In genomic region chr15:82749951-82750830, GRCh38 we compare ENCODE assay signal across 8 cellular contexts. TPM values are rescaled to one million over a fixed set of nuclear protein-coding genes. Genes with fewer than 3 reads are reported as not detected.
DNase-seq lines count a peak whose midpoint lies in the region; ATAC-seq and TF ChIP-seq lines count a peak whose summit lies in the region.

No MANE protein-coding gene starts in this region.

- H3F3A ChIP-seq in PC-3 (ENCODE audit: low read length, unreplicated experiment), result no peaks in the 10 kb centered on the region

- H3K79me2 ChIP-seq in PC-3 (ENCODE audit: low read length), result peaks cover 53% of the 10 kb centered on the region

- intact Hi-C loops in PC-3 (cut with micrococcal nuclease), result loop anchor here (2.0 to 5.0 kb wide), 2 partner anchors 57 to 83 kb away; partner anchors contain the start of genes FSD2 and WHAMM

- DNase-seq in DMS153 treated with DMSO at 0.1 percent for 48 hours (lab: John Stamatoyannopoulos, UW; ENCODE audit: unreplicated experiment), result peak; percentile 36
- DNase-seq in Jurkat, Clone E6-1 (ENCODE audit: low read depth, low spot score), result peak; percentile 87
- DNase-seq in PC-3, result peak; percentile 95
- DNase-seq in activated T-cell treated with anti-CD3 and anti-CD28 coated beads, Interleukin-2, amount 50 U/mL, for 24 hours, result peak; percentile 89
- DNase-seq in erythroblast (lab: John Stamatoyannopoulos, UW), result peak; percentile 89 to 90
- peak; percentile 70 to 71 for DNase-seq in stimulated activated CD8-positive, alpha-beta memory T cell treated with anti-CD3 and anti-CD28 coated beads, Interleukin-4, amount 100 ng/mL, for 4 hours (ENCODE audit: low read depth in 2 of 2, low spot score in 1 of 2)

- no peaks in the 10 kb centered on the region for H3K27me3 Mint-ChIP-seq in activated T-cell treated with anti-CD3 and anti-CD28 coated beads, Interleukin-2, amount 50 U/mL, for 24 hours

- BruUV-seq in PC-3 (replicated peaks; lab: Mats Ljungman, UMichigan), result TSS peak; percentile 98

- H3K27ac ChIP-seq in PC-3 (ENCODE audit: low read length) (peak overlapping the region; percentile 64), mucosa of rectum (ENCODE audit: low read depth in 2 of 2, low read length in 2 of 2) (peak overlapping the region; percentile 73 to 87)

- ATAC-seq in GM21619 (IDR thresholded peaks at IDR 0.05; ENCODE audit: unreplicated experiment) (peak; percentile 91), PC-3 (peak; percentile 97)

- H3K36me3 ChIP-seq in PC-3 (ENCODE audit: low read depth, low read length), result peaks cover 17% of the 10 kb centered on the region
- H3K36me3 ChIP-seq in mucosa of rectum (ENCODE audit: control insufficient read depth in 2 of 2, insufficient read depth in 2 of 2, low read length in 2 of 2), result peaks cover 10 to 17% of the 10 kb centered on the region in 2 donors

- no peaks in the 10 kb centered on the region for H3K9me3 Mint-ChIP-seq in activated T-cell treated with anti-CD3 and anti-CD28 coated beads, Interleukin-2, amount 50 U/mL, for 24 hours

- H3K27me3 ChIP-seq in PC-3 (ENCODE audit: low read length) (no peaks in the 10 kb centered on the region), mucosa of rectum (ENCODE audit: control insufficient read depth in 2 of 2, insufficient read depth in 2 of 2, low read length in 2 of 2) (no peaks in the 10 kb centered on the region)

- H3K36me3 Mint-ChIP-seq in activated T-cell treated with anti-CD3 and anti-CD28 coated beads, Interleukin-2, amount 50 U/mL, for 24 hours (ENCODE audit: low read depth), result peaks cover 59% of the 10 kb centered on the region

- H3K9me2 ChIP-seq in PC-3 (replicated peaks; ENCODE audit: low read length), result no peaks in the 10 kb centered on the region

- peak overlapping the region; percentile 94 for H3K4me3 Mint-ChIP-seq in activated T-cell treated with anti-CD3 and anti-CD28 coated beads, Interleukin-2, amount 50 U/mL, for 24 hours

- H2AFZ ChIP-seq in PC-3 (ENCODE audit: low read length), result peak overlapping the region; percentile 77

- peaks cover 16% of the 10 kb centered on the region for H3K4me1 ChIP-seq in PC-3 (ENCODE audit: insufficient read depth, low read length)
- H3K4me1 ChIP-seq in mucosa of rectum (ENCODE audit: control insufficient read depth in 2 of 2, insufficient read depth in 2 of 2, low read length in 2 of 2), result peaks cover 9 to 10% of the 10 kb centered on the region in 2 donors

- peak overlapping the region; percentile 96 for H3K27ac Mint-ChIP-seq in activated T-cell treated with anti-CD3 and anti-CD28 coated beads, Interleukin-2, amount 50 U/mL, for 24 hours

- H4K20me1 ChIP-seq in PC-3 (ENCODE audit: low read length), result 0 out of 2 replicates have a peak, but pooled peaks cover 8% of the 10 kb centered on the region

- TF ChIP-seq CTCF in PC-3 (conservative IDR thresholded peaks at IDR 0.05; ENCODE audit: low read depth, low read length), result no peak

- POLR2A ChIA-PET in PC-3 (lab: Charles Lee; ENCODE audit: unreplicated experiment), result interaction anchor here (0.5 to 1.0 kb wide), 4 partner anchors 11 to 114 kb away, joined by 3 to 13 read pairs (median 5); no protein-coding TSS in a partner anchor

- peaks cover 47% of the 10 kb centered on the region for H3K4me1 Mint-ChIP-seq in activated T-cell treated with anti-CD3 and anti-CD28 coated beads, Interleukin-2, amount 50 U/mL, for 24 hours (ENCODE audit: low read depth)

- H3K9me3 ChIP-seq in PC-3 (ENCODE audit: low read length) (no peaks in the 10 kb centered on the region), mucosa of rectum (ENCODE audit: control insufficient read depth in 2 of 2, low read length in 2 of 2) (no peaks in the 10 kb centered on the region)

- peak overlapping the region; percentile 97 for H3K4me3 ChIP-seq in Jurkat, Clone E6-1 (ENCODE audit: low read length)
- H3K4me3 ChIP-seq in PC-3 (ENCODE audit: low read length), result peak overlapping the region; percentile 92
- H3K4me3 ChIP-seq in mucosa of rectum (ENCODE audit: low read length in 2 of 2), result peak overlapping the region; percentile 91 to 96

- CTCF ChIA-PET in PC-3 (lab: Charles Lee), result interaction anchor here (0.6 to 1.0 kb wide), 3 partner anchors 61 to 261 kb away, joined by 4 to 6 read pairs (median 4); partner anchors contain the start of gene C15orf40

- peak overlapping the region; percentile 85 for H3K4me2 ChIP-seq in PC-3 (ENCODE audit: low read length)

- H3K9ac ChIP-seq in PC-3 (ENCODE audit: low read length) (peak overlapping the region; percentile 96), mucosa of rectum (ENCODE audit: low read depth in 1 of 2, low read length in 2 of 2) (peak overlapping the region; percentile 82 to 96)

- TF ChIP-seq POLR2A in erythroblast (IDR thresholded peaks at IDR 0.05; ENCODE audit: low read length), result peak; percentile 94

RNA-seq across cellular contexts. Expression of gene AP3B2, which starts 40.5 kb away (rescaled TPM):
- polyA plus RNA-seq in Jurkat, Clone E6-1 (2012; ENCODE audit: insufficient read depth, insufficient read length), result 9.2 TPM
- 0.47 TPM in 1 of 2 replicates, not detected in the other for total RNA-seq in PC-3 (2014; rRNA removed)

RNA-seq across cellular contexts. Expression of gene FSD2, which starts 55.7 kb away (rescaled TPM):
- not detected for polyA plus RNA-seq in Jurkat, Clone E6-1 (2012; ENCODE audit: insufficient read depth, insufficient read length)
- not detected in 2 replicates for total RNA-seq in PC-3 (2014; rRNA removed)

RNA-seq across cellular contexts. Expression of gene WHAMM, which starts 59.2 kb away (rescaled TPM):
- 9.3 TPM for polyA plus RNA-seq in Jurkat, Clone E6-1 (2012; ENCODE audit: insufficient read depth, insufficient read length)
- total RNA-seq in PC-3 (2014; rRNA removed), result 4.5 and 4.6 TPM in 2 replicates

Comparison
In these comparisons a context has a peak if more than half of its experiments do, and no peak if none do; other contexts are left out.
1. Peak in every context shown above with its lines: DNase-seq, ATAC-seq, H3K4me3 ChIP-seq and H3K27ac ChIP-seq.
2. DNase-seq: peak in every context shown above with its lines; median percentile 95 in PC-3; 90 in erythroblast; 89 in activated T-cell treated with anti-CD3 and anti-CD28 coated beads, Interleukin-2, amount 50 U/mL, for 24 hours; 87 in Jurkat, Clone E6-1; 70 in stimulated activated CD8-positive, alpha-beta memory T cell treated with anti-CD3 and anti-CD28 coated beads, Interleukin-4, amount 100 ng/mL, for 4 hours; 36 in DMS153 treated with DMSO at 0.1 percent for 48 hours.